In the genomic region with DNA sequence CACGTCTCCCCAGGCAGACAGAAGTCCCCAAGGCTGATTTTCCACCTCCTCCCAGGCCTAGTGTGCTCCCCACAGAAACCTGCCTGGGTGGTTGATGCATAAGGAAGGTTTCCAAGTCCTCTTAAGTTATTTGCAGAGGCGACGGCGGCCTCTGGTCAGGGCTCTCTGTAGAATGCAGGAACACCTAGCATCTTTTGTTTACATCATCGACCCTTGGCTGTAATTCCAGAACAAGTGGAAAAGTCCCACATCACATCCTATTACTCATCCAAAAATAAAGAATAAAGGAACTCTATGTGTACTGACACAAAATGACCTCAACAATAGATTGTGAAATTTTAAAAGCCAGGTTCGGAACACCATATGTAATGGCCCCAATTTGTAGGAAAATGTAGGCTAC, we compare ENCODE assay signal across 18 cellular contexts.
DNase-seq lines count a peak whose midpoint lies in the region; ATAC-seq, FAIRE-seq and TF ChIP-seq lines count a peak whose summit lies in the region.
"Had no signal": no experiment of that assay in that cellular context is flagged by ENCODE, and none has a peak within 500 bp of the region (broad histone marks: within the 10 kb centered on the region; RNA-seq: fewer than 3 reads in every experiment).

No MANE protein-coding gene starts in this region.

- H3K4me1 ChIP-seq in A549, result peaks cover 44% of the 10 kb centered on the region
- peaks cover 3 to 55% (median 26%) of the 10 kb centered on the region in 4 donors for H3K4me1 ChIP-seq in liver (ENCODE audit: control insufficient read depth in 4 of 4, insufficient read depth in 4 of 4, low read length in 3 of 4)
- H3K4me1 ChIP-seq in thyroid gland, result peaks cover 0 to 10% of the 10 kb centered on the region in 2 donors

- H3K27me3 ChIP-seq in liver (ENCODE audit: control insufficient read depth in 4 of 4, insufficient read depth in 4 of 4, low read length in 3 of 4) (no peaks in the 10 kb centered on the region), thyroid gland (no peaks in the 10 kb centered on the region)

- CTCF ChIA-PET in A549 (lab: Yijun Ruan, JAX), result no interaction called here

- peak; percentile 49 to 52; a peak in 2 of 5 replicates for TF ChIP-seq EP300 in A549 (IDR thresholded peaks at IDR 0.05)

- TF ChIP-seq RAD21 in A549 (conservative IDR thresholded peaks at IDR 0.05 in 1 of 2, IDR thresholded peaks at IDR 0.05 in 1 of 2) (no peak), liver (IDR thresholded peaks at IDR 0.05) (peak; percentile 55 to 62)

- intact Hi-C loops in thyroid gland (cut with DNase I), result no loop called here

- FAIRE-seq in A549 (lab: Jason Lieb, UNC), result no peak
- FAIRE-seq: GM12892, RCC 7860 had no signal

- ATAC-seq in A549 (peak; percentile 72 to 75), esophagus mucosa (no peak)
- ATAC-seq: effector memory CD8-positive, alpha-beta T cell; left cardiac atrium had no signal

- H3K27ac ChIP-seq in A549 (peak overlapping the region; percentile 91 to 97), liver (ENCODE audit: low read depth in 1 of 2, low read length in 2 of 2) (peak overlapping the region; percentile 88 to 93), thyroid gland (no peak overlapping the region)
- H3K27ac ChIP-seq: KMS-11, WERI-Rb-1 had no signal

- H3K4me3 ChIP-seq in A549, result no peak overlapping the region
- H3K4me3 ChIP-seq in epithelial cell of esophagus (ENCODE audit: low read length), result no peak overlapping the region
- H3K4me3 ChIP-seq in liver (ENCODE audit: low read depth in 1 of 3, low read length in 3 of 3), result peak overlapping the region in 2 of 3 donors; percentile 19 to 35
- no peak overlapping the region for H3K4me3 ChIP-seq in thyroid gland (replicated peaks in 1 of 3)

- peak overlapping the region; percentile 66 to 93 for H3K9ac ChIP-seq in liver (ENCODE audit: low read depth in 1 of 2, low read length in 2 of 2)
- H3K9ac ChIP-seq: KMS-11 had no signal

- H3K9me3 ChIP-seq in A549 (no peaks in the 10 kb centered on the region), liver (ENCODE audit: control insufficient read depth in 4 of 4, low read length in 3 of 4) (peaks cover 0 to 3% (median 0%) of the 10 kb centered on the region in 4 donors), thyroid gland (no peaks in the 10 kb centered on the region)

- no peaks in the 10 kb centered on the region for H3K36me3 ChIP-seq in liver (ENCODE audit: control insufficient read depth in 4 of 4, insufficient read depth in 3 of 4, low read depth in 1 of 4, low read length in 3 of 4)
- no peaks in the 10 kb centered on the region for H3K36me3 ChIP-seq in thyroid gland
- H3K36me3 ChIP-seq: WERI-Rb-1 had no signal

- TF ChIP-seq CTCF in A549 (IDR thresholded peaks at IDR 0.05) (no peak), epithelial cell of esophagus (IDR thresholded peaks at IDR 0.05; ENCODE audit: insufficient read depth, low read depth, low read length, missing control alignments) (no peak), liver (IDR thresholded peaks at IDR 0.05; ENCODE audit: low read depth, low read length, missing input control) (no peak), thyroid gland (IDR thresholded peaks at IDR 0.05) (no peak)

- POLR2A ChIA-PET in A549 (lab: Yijun Ruan, JAX), result no interaction called here

- in situ Hi-C loops in KBM-7 (cut with MboI; ENCODE audit: low pct_unique_long_range_greater_than_20kb, low sequenced_read_pairs), result no loop called here

- WGBS in A549 (ENCODE audit: missing lambda C conversion rate), result 7% methylated on average over 4 of the region's 6 CpGs
- WGBS in liver, result 30% methylated on average over 6 of the region's 6 CpGs
- WGBS in thyroid gland, 2 donors, result 78 to 92% methylated on average over 6 of the region's 6 CpGs

- DNase-seq in A549 (ENCODE audit: low read depth in 1 of 2, low spot score in 1 of 2), result peak; percentile 21 to 72
- peak; percentile 66 for DNase-seq in RPMI7951 (ENCODE audit: low read depth)
- peak; percentile 71 for DNase-seq in epithelial cell of esophagus (ENCODE audit: low read depth)
- DNase-seq in thyroid gland, result no peak
- no peak for DNase-seq in NK-92 treated with Interleukin-12 subunit alpha and Interleukin-12 subunit beta, amount 100 ng/mL, for 24 hours (lab: John Stamatoyannopoulos, UW)
- no peak for DNase-seq in KBM-7
- DNase-seq: aorta; effector memory CD8-positive, alpha-beta T cell; left cardiac atrium; naive B cell; NCI-H1694 treated with DMSO at 0.1 percent for 48 hours; NCI-H524 treated with DMSO at 0.1 percent for 48 hours; WERI-Rb-1 had no signal

- TF ChIP-seq POLR2A in A549 (IDR thresholded peaks at IDR 0.05; ENCODE audit: low read length), result no peak
- no peak for TF ChIP-seq POLR2A in thyroid gland (IDR thresholded peaks at IDR 0.05)

- peak overlapping the region; percentile 80 for H3K4me2 ChIP-seq in A549
- H3K4me2 ChIP-seq: KMS-11 had no signal

TF ChIP-seq in A549, 52 proteins besides CTCF, POLR2A, EP300 and RAD21:
- TF ChIP-seq HDAC2 (IDR thresholded peaks at IDR 0.05), result no peak
- TF ChIP-seq E2F6 (IDR thresholded peaks at IDR 0.05; ENCODE audit: borderline replicate concordance, low read depth), result no peak
- TF ChIP-seq CEBPB (IDR thresholded peaks at IDR 0.05), result peak; percentile 68 to 71; a peak in 3 of 4 replicates
- no peak for TF ChIP-seq ZNF302 (CRISPR knock-in tag; IDR thresholded peaks at IDR 0.05)
- TF ChIP-seq MYC (IDR thresholded peaks at IDR 0.05; ENCODE audit: borderline replicate concordance, low read length), result no peak
- TF ChIP-seq SREBF2 (IDR thresholded peaks at IDR 0.05), result no peak
- peak; percentile 50 for TF ChIP-seq FOSL2 (IDR thresholded peaks at IDR 0.05)
- TF ChIP-seq FOSL2 (CRISPR knock-in tag; IDR thresholded peaks at IDR 0.05), result peak; percentile 46
- no peak for TF ChIP-seq FOXS1 (CRISPR knock-in tag; IDR thresholded peaks at IDR 0.05)
- TF ChIP-seq JUN (IDR thresholded peaks at IDR 0.05), result peak in 1 of 2 experiments; percentile 53; a peak in 1 of 5 replicates
- no peak for TF ChIP-seq CBX8 (IDR thresholded peaks at IDR 0.05)
- no peak for TF ChIP-seq ESRRA (IDR thresholded peaks at IDR 0.05; ENCODE audit: borderline replicate concordance, low read length)
- TF ChIP-seq MAZ (IDR thresholded peaks at IDR 0.05; ENCODE audit: borderline replicate concordance, low read depth, low read length), result no peak
- TF ChIP-seq JUNB (IDR thresholded peaks at IDR 0.05), result peak; percentile 54; the same call in 1 of the 2 replicates
TF ChIP-seq in A549: peak in this region for 4.

TF ChIP-seq in liver, 16 proteins besides CTCF, POLR2A, EP300 and RAD21 (continues in another document):
- TF ChIP-seq RXRA (IDR thresholded peaks at IDR 0.05) (peak; percentile 95 to 97), JUND (IDR thresholded peaks at IDR 0.05) (peak; percentile 97), NR2F2 (IDR thresholded peaks at IDR 0.05) (peak; percentile 53), YY1 (IDR thresholded peaks at IDR 0.05) (peak; percentile 94), HNF4G (IDR thresholded peaks at IDR 0.05) (peak; percentile 48), ZBTB33 (IDR thresholded peaks at IDR 0.05) (peak; percentile 83), EGR1 (IDR thresholded peaks at IDR 0.05; ENCODE audit: low read depth in 2 of 2) (peak; percentile 48 to 71), GABPA (IDR thresholded peaks at IDR 0.05 in 1 of 2, conservative IDR thresholded peaks at IDR 0.05 in 1 of 2) (peak in 1 of 2 donors; percentile 51), FOXA2 (IDR thresholded peaks at IDR 0.05) (peak; percentile 81)
- TF ChIP-seq, protein P1, sequence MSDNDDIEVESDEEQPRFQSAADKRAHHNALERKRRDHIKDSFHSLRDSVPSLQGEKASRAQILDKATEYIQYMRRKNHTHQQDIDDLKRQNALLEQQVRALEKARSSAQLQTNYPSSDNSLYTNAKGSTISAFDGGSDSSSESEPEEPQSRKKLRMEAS (IDR thresholded peaks at IDR 0.05), result peak; percentile 42
- TF ChIP-seq, protein P2, sequence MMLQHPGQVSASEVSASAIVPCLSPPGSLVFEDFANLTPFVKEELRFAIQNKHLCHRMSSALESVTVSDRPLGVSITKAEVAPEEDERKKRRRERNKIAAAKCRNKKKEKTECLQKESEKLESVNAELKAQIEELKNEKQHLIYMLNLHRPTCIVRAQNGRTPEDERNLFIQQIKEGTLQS (IDR thresholded peaks at IDR 0.05), result peak; percentile 95

Comparison
In these comparisons a context has a peak if more than half of its experiments do, and no peak if none do; other contexts are left out.
1. DNase-seq: peak in A549 (2 of 2), RPMI7951 (single experiment) and epithelial cell of esophagus (single experiment); none in thyroid gland (0 of 2), NK-92 treated with Interleukin-12 subunit alpha and Interleukin-12 subunit beta, amount 100 ng/mL, for 24 hours (single experiment) and KBM-7 (single experiment).
2. H3K27ac ChIP-seq: peak in A549 (2 of 2) and liver (2 of 2); none in thyroid gland (0 of 3).
3. H3K4me3 ChIP-seq: peak in liver (2 of 3); none in A549 (single experiment), epithelial cell of esophagus (single experiment) and thyroid gland (0 of 3).